8 cellular contexts compared by ENCODE assay signal in genomic region chr19:57934820-57935665, GRCh38.
DNase-seq lines count a peak whose midpoint lies in the region; ATAC-seq and TF ChIP-seq lines count a peak whose summit lies in the region.

Gene ZNF418, minus strand, starts transcription at chr19:57935402. Its CDS starts 1,580 bp downstream, at chr19:57933822.

- ATAC-seq in memory B cell (ENCODE audit: low read depth) = peak; percentile 100
- peak; percentile 79 for ATAC-seq in stimulated activated effector memory CD8-positive, alpha-beta T cell treated with anti-CD3 and anti-CD28 coated beads, Interleukin-12 subunit alpha, Interleukin-12 subunit beta, amount 100 ng/mL, for 72 hours

- no peaks in the 10 kb centered on the region for H3K36me3 ChIP-seq in HAP-1 (replicated peaks)

- TF ChIP-seq CTCF in HL-60 (IDR thresholded peaks at IDR 0.05; ENCODE audit: insufficient read depth, low read length) = no peak
- TF ChIP-seq CTCF in epithelial cell of esophagus (IDR thresholded peaks at IDR 0.05; ENCODE audit: insufficient read depth, low read depth, low read length, missing control alignments) = no peak

- peak within 1 kb of the TSS; percentile 96 for H3K4me3 Mint-ChIP-seq in memory B cell
- H3K4me3 Mint-ChIP-seq in stimulated activated effector memory CD8-positive, alpha-beta T cell treated with anti-CD3 and anti-CD28 coated beads, Interleukin-12 subunit alpha, Interleukin-12 subunit beta, amount 100 ng/mL, for 72 hours = peak within 1 kb of the TSS; percentile 76

- peak; percentile 71 for DNase-seq in EH (ENCODE audit: low read depth)
- DNase-seq in HL-60 (ENCODE audit: low read depth in 1 of 2, low spot score in 1 of 2) = peak; percentile 76 to 82
- peak; percentile 62 for DNase-seq in activated CD8-positive, alpha-beta memory T cell treated with anti-CD3 and anti-CD28 coated beads for 24 hours
- DNase-seq in epithelial cell of esophagus (ENCODE audit: low read depth) = peak; percentile 90
- peak; percentile 51 to 57 for DNase-seq in memory B cell (ENCODE audit: low spot score in 2 of 2)
- DNase-seq in stimulated activated effector memory CD8-positive, alpha-beta T cell treated with anti-CD3 and anti-CD28 coated beads, Interleukin-12 subunit alpha, Interleukin-12 subunit beta, amount 100 ng/mL, for 72 hours (ENCODE audit: low spot score in 2 of 2) = no peak
- no peak for DNase-seq in HAP-1 (ENCODE audit: low spot score in 2 of 2)
- no peak for DNase-seq in NK-92 treated with Interleukin-12 subunit alpha and Interleukin-12 subunit beta, amount 100 ng/mL, for 24 hours (lab: John Stamatoyannopoulos, UW)

- H3K27me3 ChIP-seq in HL-60 (ENCODE audit: insufficient read depth, poor library complexity, severe bottlenecking) (no peaks in the 10 kb centered on the region), HAP-1 (ENCODE audit: low read depth) (no peaks in the 10 kb centered on the region)

- no peaks in the 10 kb centered on the region for H3K27me3 Mint-ChIP-seq in memory B cell

- peak within 1 kb of the TSS; percentile 62 for H3K27ac ChIP-seq in HL-60 (replicated peaks)

- H3K4me3 ChIP-seq in HL-60 (replicated peaks; ENCODE audit: insufficient read depth, low read length) (peak within 1 kb of the TSS; percentile 50), epithelial cell of esophagus (ENCODE audit: low read length) (peak within 1 kb of the TSS; percentile 81), HAP-1 (no peak within 1 kb of the TSS)

- peaks cover 49% of the 10 kb centered on the region for H3K36me3 Mint-ChIP-seq in memory B cell
- peaks cover 16% of the 10 kb centered on the region for H3K36me3 Mint-ChIP-seq in stimulated activated effector memory CD8-positive, alpha-beta T cell treated with anti-CD3 and anti-CD28 coated beads, Interleukin-12 subunit alpha, Interleukin-12 subunit beta, amount 100 ng/mL, for 72 hours

- 0 out of 2 replicates have a peak, but pooled peaks cover 2% of the 10 kb centered on the region for H3K9me3 ChIP-seq in HAP-1

- in situ Hi-C loops in HAP-1 (cut with MboI; ENCODE audit: low sequenced_read_pairs) = no loop called here

- H3K27ac Mint-ChIP-seq in memory B cell = peak within 1 kb of the TSS; percentile 94
- peak within 1 kb of the TSS; percentile 70 for H3K27ac Mint-ChIP-seq in stimulated activated effector memory CD8-positive, alpha-beta T cell treated with anti-CD3 and anti-CD28 coated beads, Interleukin-12 subunit alpha, Interleukin-12 subunit beta, amount 100 ng/mL, for 72 hours

- H3K4me1 Mint-ChIP-seq in memory B cell = peaks cover 11% of the 10 kb centered on the region
- peaks cover 8% of the 10 kb centered on the region for H3K4me1 Mint-ChIP-seq in stimulated activated effector memory CD8-positive, alpha-beta T cell treated with anti-CD3 and anti-CD28 coated beads, Interleukin-12 subunit alpha, Interleukin-12 subunit beta, amount 100 ng/mL, for 72 hours

- no peaks in the 10 kb centered on the region for H3K4me1 ChIP-seq in HAP-1

- H3K9me3 Mint-ChIP-seq in memory B cell = peaks cover 11% of the 10 kb centered on the region
- H3K9me3 Mint-ChIP-seq in stimulated activated effector memory CD8-positive, alpha-beta T cell treated with anti-CD3 and anti-CD28 coated beads, Interleukin-12 subunit alpha, Interleukin-12 subunit beta, amount 100 ng/mL, for 72 hours = peaks cover 24% of the 10 kb centered on the region

Comparison
In these comparisons a context has a peak if more than half of its experiments do, and no peak if none do; other contexts are left out.
1. DNase-seq: peak in EH (single experiment), HL-60 (2 of 2), activated CD8-positive, alpha-beta memory T cell treated with anti-CD3 and anti-CD28 coated beads for 24 hours (single experiment), epithelial cell of esophagus (single experiment) and memory B cell (2 of 2); none in stimulated activated effector memory CD8-positive, alpha-beta T cell treated with anti-CD3 and anti-CD28 coated beads, Interleukin-12 subunit alpha, Interleukin-12 subunit beta, amount 100 ng/mL, for 72 hours (0 of 2), HAP-1 (0 of 2) and NK-92 treated with Interleukin-12 subunit alpha and Interleukin-12 subunit beta, amount 100 ng/mL, for 24 hours (single experiment).